10 cellular contexts compared by ENCODE assay signal in the genomic region with DNA sequence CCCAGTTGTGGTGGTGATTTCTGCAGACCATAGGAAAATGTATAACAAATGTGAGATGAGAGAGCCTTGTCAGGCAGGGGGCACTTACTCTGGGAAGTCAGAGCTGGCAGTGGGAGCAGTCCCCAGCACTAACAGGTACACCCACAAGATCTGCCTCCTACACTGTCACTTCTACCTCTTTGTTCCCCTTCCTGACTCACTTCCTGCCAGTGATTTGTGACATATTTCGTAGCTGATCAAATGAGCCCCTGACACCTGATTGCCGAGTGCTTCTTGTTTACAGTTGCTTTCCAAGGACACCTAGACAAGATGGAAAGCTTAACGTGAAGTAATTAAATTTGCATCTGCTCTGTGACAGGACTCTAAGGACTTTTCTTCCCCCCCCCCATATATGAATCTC. TPM values are rescaled to one million over a fixed set of nuclear protein-coding genes. Genes with fewer than 3 reads are reported as not detected.
DNase-seq lines count a peak whose midpoint lies in the region; ATAC-seq and TF ChIP-seq lines count a peak whose summit lies in the region.
"Had no signal": no experiment of that assay in that cellular context is flagged by ENCODE, and none has a peak within 500 bp of the region (broad histone marks: within the 10 kb centered on the region; RNA-seq: fewer than 3 reads in every experiment).

No MANE protein-coding gene starts in this region.

- peaks cover 20% of the 10 kb centered on the region for H3K4me1 ChIP-seq in A673 (ENCODE audit: insufficient read depth, low read length, poor library complexity, severe bottlenecking)

- H3K9me3 Mint-ChIP-seq in WTC11 (peaks cover 15% of the 10 kb centered on the region), glutamatergic neuron (ENCODE audit: unreplicated experiment) (peaks cover 2% of the 10 kb centered on the region)

- H3K27me3 Mint-ChIP-seq in WTC11 (ENCODE audit: low read depth), result no peaks in the 10 kb centered on the region
- peaks cover 2% of the 10 kb centered on the region for H3K27me3 Mint-ChIP-seq in glutamatergic neuron (ENCODE audit: unreplicated experiment)

- DNase-seq in A673 (ENCODE audit: low spot score), result peak; percentile 31
- no peak for DNase-seq in WTC11 (ENCODE audit: low spot score)
- DNase-seq in glutamatergic neuron, result no peak
- DNase-seq in NCI-H1694 treated with DMSO at 0.1 percent for 48 hours (lab: John Stamatoyannopoulos, UW), result no peak
- DNase-seq in HuH-7.5 (ENCODE audit: low spot score), result no peak

- intact Hi-C loops in A673 (cut with micrococcal nuclease; ENCODE audit: unreplicated experiment), result no loop called here

- no peaks in the 10 kb centered on the region for H3K36me3 Mint-ChIP-seq in WTC11
- H3K36me3 Mint-ChIP-seq in glutamatergic neuron (ENCODE audit: unreplicated experiment), result no peaks in the 10 kb centered on the region

- no peak overlapping the region for H3K27ac ChIP-seq in A673 (ENCODE audit: low read depth, low read length, poor library complexity, severe bottlenecking)
- H3K27ac ChIP-seq: esophagus muscularis mucosa, psoas muscle had no signal

- peaks cover 27% of the 10 kb centered on the region for H3K4me1 Mint-ChIP-seq in WTC11
- H3K4me1 Mint-ChIP-seq in glutamatergic neuron (ENCODE audit: low read depth, unreplicated experiment), result peaks cover 38% of the 10 kb centered on the region

- ATAC-seq in GM19043 (IDR thresholded peaks at IDR 0.05; ENCODE audit: low read depth, unreplicated experiment) (peak; percentile 60), WTC11 (no peak; the same call in 1 of the 2 replicates), GM19455 (IDR thresholded peaks at IDR 0.05; ENCODE audit: unreplicated experiment) (no peak), HG02623 (IDR thresholded peaks at IDR 0.05; ENCODE audit: unreplicated experiment) (no peak)

- peaks cover 6% of the 10 kb centered on the region for H3K9me3 ChIP-seq in A673 (ENCODE audit: low read depth, low read length, poor library complexity, severe bottlenecking)
- H3K9me3 ChIP-seq: esophagus muscularis mucosa, psoas muscle had no signal

- no peak overlapping the region for H3K4me3 ChIP-seq in A673 (ENCODE audit: low read depth, low read length, poor library complexity, severe bottlenecking)
- H3K4me3 ChIP-seq: esophagus muscularis mucosa, psoas muscle had no signal

- no peaks in the 10 kb centered on the region for H3K27me3 ChIP-seq in A673 (replicated peaks; ENCODE audit: insufficient read depth, low read depth, low read length, poor library complexity)
- H3K27me3 ChIP-seq: esophagus muscularis mucosa had no signal

- TF ChIP-seq CTCF in A673 (conservative IDR thresholded peaks at IDR 0.05; ENCODE audit: low read depth, low read length) (no peak), WTC11 (IDR thresholded peaks at IDR 0.05) (no peak), glutamatergic neuron (IDR thresholded peaks at IDR 0.05; ENCODE audit: partially characterized antibody, unreplicated experiment) (no peak)

- POLR2A ChIA-PET in A673 (lab: Charles Lee; ENCODE audit: low non-redundant PET), result no interaction called here
- POLR2A ChIA-PET in WTC11 (lab: Charles Lee), result interaction anchor here (0.8 kb wide), 1 partner anchor 9 kb away, joined by 3 read pairs; no protein-coding TSS in a partner anchor

- H3K4me3 Mint-ChIP-seq in WTC11 (no peak overlapping the region), glutamatergic neuron (ENCODE audit: unreplicated experiment) (no peak overlapping the region)

- H3K36me3 ChIP-seq in A673 (ENCODE audit: insufficient read depth, low read length, poor library complexity, severe bottlenecking), result no peaks in the 10 kb centered on the region
- H3K36me3 ChIP-seq: esophagus muscularis mucosa had no signal

- no TSS peak for BruUV-seq in A673 (replicated peaks; lab: Mats Ljungman, UMichigan)

- CTCF ChIA-PET in A673 (lab: Charles Lee), result interaction anchor here (1.0 kb wide), 1 partner anchor 148 kb away, joined by 3 read pairs; no protein-coding TSS in a partner anchor
- CTCF ChIA-PET in WTC11 (lab: Charles Lee), result interaction anchor here (0.6 to 4.9 kb wide), 9 partner anchors 9 to 795 kb away, joined by 3 to 53 read pairs (median 10); no protein-coding TSS in a partner anchor

- peak overlapping the region; percentile 12; the same call in 1 of the 2 replicates for H3K27ac Mint-ChIP-seq in WTC11
- peak overlapping the region; percentile 5 for H3K27ac Mint-ChIP-seq in glutamatergic neuron (ENCODE audit: unreplicated experiment)

TF ChIP-seq in WTC11, 78 proteins besides CTCF, POLR2A, EP300 and RAD21:
- no peak for TF ChIP-seq MYBL2 (CRISPR knock-in tag; IDR thresholded peaks at IDR 0.05)
- TF ChIP-seq GABPB1 (CRISPR knock-in tag; IDR thresholded peaks at IDR 0.05), result peak; percentile 44; the same call in 1 of the 2 replicates
- TF ChIP-seq ZNF671 (CRISPR knock-in tag; IDR thresholded peaks at IDR 0.05), result no peak
- no peak for TF ChIP-seq JAZF1 (CRISPR knock-in tag; IDR thresholded peaks at IDR 0.05)
- no peak for TF ChIP-seq ZNF121 (CRISPR knock-in tag; IDR thresholded peaks at IDR 0.05)
- TF ChIP-seq EMX1 (CRISPR knock-in tag; IDR thresholded peaks at IDR 0.05), result no peak
- no peak for TF ChIP-seq SP1 (CRISPR knock-in tag; conservative IDR thresholded peaks at IDR 0.05)
- no peak for TF ChIP-seq KAT7 (CRISPR knock-in tag; IDR thresholded peaks at IDR 0.05; ENCODE audit: borderline replicate concordance)
- TF ChIP-seq ZNF232 (CRISPR knock-in tag; IDR thresholded peaks at IDR 0.05), result no peak
TF ChIP-seq in WTC11: peak in this region for 1.

RNA-seq across cellular contexts. Expression of gene FTO, which starts 40.5 kb away (rescaled TPM):
- total RNA-seq in A673 (2021) (72.7 and 73.4 TPM in 2 replicates), WTC11 (2021) (57.4 to 62.6 TPM (median 59.6 TPM) in 3 replicates), glutamatergic neuron (ENCODE audit: unreplicated experiment) (106 TPM)

RNA-seq across cellular contexts. Expression of gene RPGRIP1L, which starts 40.8 kb away (rescaled TPM):
- 18.3 and 19.8 TPM in 2 replicates for total RNA-seq in A673 (2021)
- total RNA-seq in WTC11 (2021), result 9.8 to 11.7 TPM (median 10.9 TPM) in 3 replicates
- total RNA-seq in glutamatergic neuron (ENCODE audit: unreplicated experiment), result 18.0 TPM
